ENCODE assay signal across 9 cellular contexts in genomic region chr1:58155418-58156123, GRCh38.
DNase-seq lines count a peak whose midpoint lies in the region; ATAC-seq, FAIRE-seq and TF ChIP-seq lines count a peak whose summit lies in the region.
"Had no signal": no experiment of that assay in that cellular context is flagged by ENCODE, and none has a peak within 500 bp of the region (broad histone marks: within the 10 kb centered on the region; RNA-seq: fewer than 3 reads in every experiment).

No MANE protein-coding gene starts in this region.

- no peak overlapping the region for H2AFZ ChIP-seq in GM23338

- H3K36me3 ChIP-seq in GM23338 (ENCODE audit: insufficient read depth), result no peaks in the 10 kb centered on the region
- H3K36me3 ChIP-seq: HAP-1 had no signal

- H3K4me3 ChIP-seq in GM23338, result no peak overlapping the region
- H3K4me3 ChIP-seq: HAP-1 had no signal

- no peak overlapping the region for H3K4me3 Mint-ChIP-seq in GM23338

- H3K9me3 Mint-ChIP-seq in GM23338, result no peaks in the 10 kb centered on the region

- H3F3A ChIP-seq in GM23338 (replicated peaks; ENCODE audit: low read depth), result no peaks in the 10 kb centered on the region

- TF ChIP-seq CTCF in D721Med (IDR thresholded peaks at IDR 0.05; ENCODE audit: insufficient read depth, missing control alignments) (peak; percentile 54), GM23338 (conservative IDR thresholded peaks at IDR 0.05; ENCODE audit: low read depth in 2 of 2) (peak; percentile 87 to 98)

- no peaks in the 10 kb centered on the region for H3K36me3 Mint-ChIP-seq in GM23338 (ENCODE audit: low read depth)

- peaks cover 12% of the 10 kb centered on the region for H3K4me1 Mint-ChIP-seq in GM23338

- no peaks in the 10 kb centered on the region for H3K27me3 ChIP-seq in GM23338 (ENCODE audit: insufficient read depth)

- H4K20me1 ChIP-seq in GM23338 (replicated peaks; ENCODE audit: insufficient read depth), result no peaks in the 10 kb centered on the region

- H3K79me2 ChIP-seq in GM23338 (replicated peaks; ENCODE audit: insufficient read depth), result no peaks in the 10 kb centered on the region

- ATAC-seq in GM23338, result peak; percentile 71
- ATAC-seq in HG02840 (IDR thresholded peaks at IDR 0.05; ENCODE audit: low FRiP score, unreplicated experiment), result no peak

- no peak for FAIRE-seq in D721Med (lab: Jason Lieb, UNC)

- peaks cover 26% of the 10 kb centered on the region for H3K4me1 ChIP-seq in GM23338 (ENCODE audit: insufficient read depth)
- H3K4me1 ChIP-seq: HAP-1 had no signal

- no peaks in the 10 kb centered on the region for H3K9me2 ChIP-seq in GM23338 (ENCODE audit: insufficient read depth)

- H3K4me2 ChIP-seq in GM23338, result no peak overlapping the region

- H3K27ac Mint-ChIP-seq in GM23338, result no peak overlapping the region

- H3K27ac ChIP-seq in GM23338 (ENCODE audit: low read depth), result no peak overlapping the region

- no peaks in the 10 kb centered on the region for H3K27me3 Mint-ChIP-seq in GM23338 (ENCODE audit: insufficient read depth, low read depth, poor library complexity)

- no peak for DNase-seq in D721Med (ENCODE audit: insufficient read length, low spot score)
- DNase-seq in GM23338 (ENCODE audit: low spot score), result peak; percentile 87
- DNase-seq in NOMO-1 treated with dmso at 0.1 percent for 144 hours (lab: John Stamatoyannopoulos, UW; ENCODE audit: unreplicated experiment), result peak; percentile 17
- peak; percentile 19 for DNase-seq in foreskin melanocyte
- no peak for DNase-seq in NCI-H345 treated with DMSO at 0.1 percent for 48 hours (lab: John Stamatoyannopoulos, UW; ENCODE audit: unreplicated experiment)
- no peak for DNase-seq in AG20443 (ENCODE audit: low spot score)
- no peak for DNase-seq in NCI-H1092 (lab: John Stamatoyannopoulos, UW)

TF ChIP-seq in GM23338, 12 proteins besides CTCF, POLR2A, EP300 and RAD21:
- TF ChIP-seq POLR2AphosphoS5 (IDR thresholded peaks at IDR 0.05; ENCODE audit: low read depth) (no peak), CREB1 (CRISPR knock-in tag; IDR thresholded peaks at IDR 0.05; ENCODE audit: low read depth) (no peak), STAT1 (IDR thresholded peaks at IDR 0.05; ENCODE audit: unreplicated experiment) (no peak), EZH2phosphoT487 (IDR thresholded peaks at IDR 0.05; ENCODE audit: unreplicated experiment) (no peak), JUNB (IDR thresholded peaks at IDR 0.05; ENCODE audit: unreplicated experiment) (no peak), REST (IDR thresholded peaks at IDR 0.05; ENCODE audit: unreplicated experiment) (no peak), NANOG (IDR thresholded peaks at IDR 0.05; ENCODE audit: borderline replicate concordance) (no peak), ZNF331 (CRISPR knock-in tag; IDR thresholded peaks at IDR 0.05; ENCODE audit: low read depth) (no peak), ETS1 (IDR thresholded peaks at IDR 0.05) (no peak)
TF ChIP-seq in GM23338: peak in this region for 0.

Comparison
In these comparisons a context has a peak if more than half of its experiments do, and no peak if none do; other contexts are left out.
1. DNase-seq: peak in GM23338 (single experiment), NOMO-1 treated with dmso at 0.1 percent for 144 hours (single experiment) and foreskin melanocyte (single experiment); none in D721Med (single experiment), NCI-H345 treated with DMSO at 0.1 percent for 48 hours (single experiment), AG20443 (single experiment) and NCI-H1092 (single experiment).